16 cellular contexts compared by ENCODE assay signal in genomic region chr2:86032861-86033595, GRCh38.
DNase-seq lines count a peak whose midpoint lies in the region.
"Had no signal": no experiment of that assay in that cellular context is flagged by ENCODE, and none has a peak within 500 bp of the region (broad histone marks: within the 10 kb centered on the region; RNA-seq: fewer than 3 reads in every experiment).

No MANE protein-coding gene starts in this region.

- peaks cover 51% of the 10 kb centered on the region for H3K4me1 ChIP-seq in CD4-positive, alpha-beta memory T cell (ENCODE audit: insufficient read depth, low read length)

- peaks cover 66% of the 10 kb centered on the region for H3K36me3 Mint-ChIP-seq in activated CD4-positive, alpha-beta T cell treated with anti-CD3 and anti-CD28 coated beads, Interleukin-2, amount 10 ng/mL, durations not matched to agents 7 days and 5 days (ENCODE audit: low read depth)
- H3K36me3 Mint-ChIP-seq in CD4-positive, alpha-beta memory T cell: peaks cover 36 to 45% of the 10 kb centered on the region in 2 donors
- H3K36me3 Mint-ChIP-seq in activated T-helper 1 cell treated with anti-CD3 and anti-CD28 coated beads, Interleukin-12 subunit alpha, Interleukin-12 subunit beta, Interleukin-2, Interleukin-4 antibody, amounts not matched to agents 30 ng/mL and 10 ng/mL and 1 ng/mL, durations not matched to agents 14 hours and 24 hours and 36 hours (ENCODE audit: low read depth): peaks cover 61% of the 10 kb centered on the region

- no peaks in the 10 kb centered on the region for H3K9me3 Mint-ChIP-seq in activated CD4-positive, alpha-beta T cell treated with anti-CD3 and anti-CD28 coated beads, Interleukin-2, amount 10 ng/mL, durations not matched to agents 7 days and 5 days
- peaks cover 0 to 2% (median 0%) of the 10 kb centered on the region in 8 donors for H3K9me3 Mint-ChIP-seq in CD4-positive, alpha-beta memory T cell
- no peaks in the 10 kb centered on the region for H3K9me3 Mint-ChIP-seq in activated T-helper 1 cell treated with anti-CD3 and anti-CD28 coated beads, Interleukin-12 subunit alpha, Interleukin-12 subunit beta, Interleukin-2, Interleukin-4 antibody, amounts not matched to agents 30 ng/mL and 10 ng/mL and 1 ng/mL, durations not matched to agents 14 hours and 24 hours and 36 hours
- H3K9me3 Mint-ChIP-seq: HFFc6, type B pancreatic cell had no signal

- intact Hi-C loops in CD4-positive, alpha-beta memory T cell (cut with micrococcal nuclease): loop anchor here (10.0 kb wide), 1 partner anchor 162 kb away; the partner anchor contains the start of genes IMMT and MRPL35
- intact Hi-C loops in activated T-helper 1 cell treated with anti-CD3 and anti-CD28 coated beads, Interleukin-12 subunit alpha, Interleukin-12 subunit beta, Interleukin-2, Interleukin-4 antibody, amounts not matched to agents 30 ng/mL and 10 ng/mL and 1 ng/mL, durations not matched to agents 14 hours and 24 hours and 36 hours (cut with micrococcal nuclease): no loop called here
- intact Hi-C loops in posterior vena cava (cut with DNase I): no loop called here

- POLR2A ChIA-PET in activated CD4-positive, alpha-beta T cell treated with anti-CD3 and anti-CD28 coated beads, Interleukin-2, amount 10 ng/mL, durations not matched to agents 7 days and 5 days (lab: Charles Lee): no interaction called here
- POLR2A ChIA-PET in CD4-positive, alpha-beta memory T cell (lab: Charles Lee; ENCODE audit: partially characterized antibody): no interaction called here

- peak overlapping the region; percentile 99 for H3K27ac Mint-ChIP-seq in activated CD4-positive, alpha-beta T cell treated with anti-CD3 and anti-CD28 coated beads, Interleukin-2, amount 10 ng/mL, durations not matched to agents 7 days and 5 days
- H3K27ac Mint-ChIP-seq in CD4-positive, alpha-beta memory T cell: peak overlapping the region; percentile 29 to 91 (median 81)
- H3K27ac Mint-ChIP-seq in activated T-helper 1 cell treated with anti-CD3 and anti-CD28 coated beads, Interleukin-12 subunit alpha, Interleukin-12 subunit beta, Interleukin-2, Interleukin-4 antibody, amounts not matched to agents 30 ng/mL and 10 ng/mL and 1 ng/mL, durations not matched to agents 14 hours and 24 hours and 36 hours: peak overlapping the region; percentile 64
- H3K27ac Mint-ChIP-seq: HFFc6, type B pancreatic cell had no signal

- H3K36me3 ChIP-seq in CD4-positive, alpha-beta memory T cell (ENCODE audit: insufficient read depth, low read length): peaks cover 43% of the 10 kb centered on the region

- H3K27me3 Mint-ChIP-seq in activated CD4-positive, alpha-beta T cell treated with anti-CD3 and anti-CD28 coated beads, Interleukin-2, amount 10 ng/mL, durations not matched to agents 7 days and 5 days: no peaks in the 10 kb centered on the region
- no peaks in the 10 kb centered on the region for H3K27me3 Mint-ChIP-seq in CD4-positive, alpha-beta memory T cell
- H3K27me3 Mint-ChIP-seq in activated T-helper 1 cell treated with anti-CD3 and anti-CD28 coated beads, Interleukin-12 subunit alpha, Interleukin-12 subunit beta, Interleukin-2, Interleukin-4 antibody, amounts not matched to agents 30 ng/mL and 10 ng/mL and 1 ng/mL, durations not matched to agents 14 hours and 24 hours and 36 hours (ENCODE audit: insufficient read depth): no peaks in the 10 kb centered on the region
- H3K27me3 Mint-ChIP-seq: type B pancreatic cell had no signal

- CTCF ChIA-PET in activated CD4-positive, alpha-beta T cell treated with anti-CD3 and anti-CD28 coated beads, Interleukin-2, amount 10 ng/mL, durations not matched to agents 7 days and 5 days (lab: Charles Lee): interaction anchor here (1.0 to 4.1 kb wide), 3 partner anchors 12 to 104 kb away, joined by 3 to 26 read pairs (median 4); no protein-coding TSS in a partner anchor
- CTCF ChIA-PET in CD4-positive, alpha-beta memory T cell (lab: Charles Lee; ENCODE audit: partially characterized antibody): interaction anchor here (7.2 to 9.9 kb wide), 3 partner anchors 46 to 203 kb away, joined by 113 to 150 read pairs (median 129); partner anchors contain the start of gene ST3GAL5

- no peaks in the 10 kb centered on the region for H3K27me3 ChIP-seq in CD4-positive, alpha-beta memory T cell (ENCODE audit: insufficient read depth, low read length)
- H3K27me3 ChIP-seq: cardiac muscle cell, esophagus squamous epithelium, Peyer's patch had no signal

- H3K4me3 Mint-ChIP-seq in activated CD4-positive, alpha-beta T cell treated with anti-CD3 and anti-CD28 coated beads, Interleukin-2, amount 10 ng/mL, durations not matched to agents 7 days and 5 days: no peak overlapping the region
- H3K4me3 Mint-ChIP-seq in CD4-positive, alpha-beta memory T cell: no peak overlapping the region
- H3K4me3 Mint-ChIP-seq in activated T-helper 1 cell treated with anti-CD3 and anti-CD28 coated beads, Interleukin-12 subunit alpha, Interleukin-12 subunit beta, Interleukin-2, Interleukin-4 antibody, amounts not matched to agents 30 ng/mL and 10 ng/mL and 1 ng/mL, durations not matched to agents 14 hours and 24 hours and 36 hours: no peak overlapping the region
- H3K4me3 Mint-ChIP-seq: HFFc6, type B pancreatic cell had no signal

- H3K9me3 ChIP-seq in CD4-positive, alpha-beta memory T cell (ENCODE audit: control insufficient read depth in 1 of 2, low read length in 2 of 2): no peaks in the 10 kb centered on the region
- H3K9me3 ChIP-seq: A549, esophagus squamous epithelium, Peyer's patch had no signal

- H3K27ac ChIP-seq in CD4-positive, alpha-beta memory T cell (ENCODE audit: low read depth, low read length): no peak overlapping the region
- H3K27ac ChIP-seq: cardiac muscle cell, esophagus squamous epithelium had no signal

- DNase-seq in activated CD4-positive, alpha-beta T cell treated with anti-CD3 and anti-CD28 coated beads, Interleukin-2, amount 10 ng/mL, durations not matched to agents 7 days and 5 days: no peak
- DNase-seq in activated CD4-positive, alpha-beta T cell treated with anti-CD3 and anti-CD28 coated beads, Interleukin-2, amount 50 U/mL, for 48 hours: no peak
- no peak for DNase-seq in CD4-positive, alpha-beta memory T cell
- DNase-seq in activated T-helper 1 cell treated with anti-CD3 and anti-CD28 coated beads, Interleukin-12 subunit alpha, Interleukin-12 subunit beta, Interleukin-2, Interleukin-4 antibody, amounts not matched to agents 30 ng/mL and 10 ng/mL and 1 ng/mL, durations not matched to agents 14 hours and 24 hours and 36 hours (ENCODE audit: low spot score): no peak
- DNase-seq in posterior vena cava (ENCODE audit: low spot score) (peak; percentile 67), hypothalamus (lab: John Stamatoyannopoulos, UW) (no peak), D341Med (ENCODE audit: low spot score) (no peak), hippocampal formation (lab: John Stamatoyannopoulos, UW) (no peak)
- DNase-seq: EL, esophagus squamous epithelium, HFFc6, NCI-H2171 treated with DMSO at 0.1 percent for 48 hours, Peyer's patch had no signal

- H3K4me1 Mint-ChIP-seq in activated CD4-positive, alpha-beta T cell treated with anti-CD3 and anti-CD28 coated beads, Interleukin-2, amount 10 ng/mL, durations not matched to agents 7 days and 5 days: peaks cover 46% of the 10 kb centered on the region
- H3K4me1 Mint-ChIP-seq in CD4-positive, alpha-beta memory T cell: peaks cover 30 to 51% (median 40%) of the 10 kb centered on the region in 4 donors
- peaks cover 43% of the 10 kb centered on the region for H3K4me1 Mint-ChIP-seq in activated T-helper 1 cell treated with anti-CD3 and anti-CD28 coated beads, Interleukin-12 subunit alpha, Interleukin-12 subunit beta, Interleukin-2, Interleukin-4 antibody, amounts not matched to agents 30 ng/mL and 10 ng/mL and 1 ng/mL, durations not matched to agents 14 hours and 24 hours and 36 hours (ENCODE audit: low read depth)

- H3K4me3 ChIP-seq in CD4-positive, alpha-beta memory T cell (ENCODE audit: low read length in 2 of 2): no peak overlapping the region
- H3K4me3 ChIP-seq: A549, cardiac muscle cell, esophagus squamous epithelium, Peyer's patch had no signal
